ENCODE assay signal across 8 cellular contexts in genomic region chr16:31032736-31033708, GRCh38. TPM values are rescaled to one million over a fixed set of nuclear protein-coding genes. Genes with fewer than 3 reads are reported as not detected.
DNase-seq lines count a peak whose midpoint lies in the region; ATAC-seq and TF ChIP-seq lines count a peak whose summit lies in the region.

TSS of gene STX4 (plus strand) at chr16:31033558. CDS start at chr16:31033806, 248 bp downstream.

- TF ChIP-seq POLR2A in prostate gland (IDR thresholded peaks at IDR 0.05), result peak; percentile 58

- DNase-seq in GM13977 (ENCODE audit: low spot score) (peak; percentile 96), NCI-H1694 (lab: John Stamatoyannopoulos, UW) (peak; percentile 86), T-helper 17 cell (peak; percentile 95 to 97 (median 97)), amygdala (lab: John Stamatoyannopoulos, UW) (peak; percentile 89 to 100 (median 96)), left ventricle myocardium inferior (peak; percentile 98), prostate gland (ENCODE audit: low spot score) (peak; percentile 96)

- H3K4me1 ChIP-seq in left ventricle myocardium inferior, result peaks cover 41% of the 10 kb centered on the region
- peaks cover 5% of the 10 kb centered on the region for H3K4me1 ChIP-seq in prostate gland (replicated peaks)
- H3K4me1 ChIP-seq in urinary bladder (ENCODE audit: insufficient read depth), result no peaks in the 10 kb centered on the region

- H3K4me3 Mint-ChIP-seq in T-helper 17 cell, result peak within 1 kb of the TSS; percentile 99

- peak within 1 kb of the TSS; percentile 89 for H3K27ac Mint-ChIP-seq in T-helper 17 cell

- WGBS in prostate gland, result under 1% methylated on average over 69 of the region's 75 CpGs
- under 1% methylated on average over 75 of the region's 75 CpGs for WGBS in urinary bladder

- H3K4me3 ChIP-seq in left ventricle myocardium inferior (peak within 1 kb of the TSS; percentile 92), prostate gland (peak within 1 kb of the TSS; percentile 56 to 97), urinary bladder (ENCODE audit: low read depth, low read length) (peak within 1 kb of the TSS; percentile 90)

- intact Hi-C loops in left ventricle myocardium inferior (cut with micrococcal nuclease) (loop anchor here (5.0 kb wide), 1 partner anchor 39 kb away; the partner anchor contains the start of genes ZNF646 and ZNF668), prostate gland (cut with DNase I) (loop anchor here (2.0 to 5.0 kb wide), 5 partner anchors 36 to 424 kb away; partner anchors contain the start of genes ARMC5, FUS, HSD3B7 and ZNF646)

- H3K27ac ChIP-seq in left ventricle myocardium inferior (replicated peaks), result peak within 1 kb of the TSS; percentile 92
- H3K27ac ChIP-seq in prostate gland, result peak within 1 kb of the TSS; percentile 88 to 92
- peak within 1 kb of the TSS; percentile 88 for H3K27ac ChIP-seq in urinary bladder (ENCODE audit: low read depth)

- TF ChIP-seq CTCF in GM13977 (IDR thresholded peaks at IDR 0.05; ENCODE audit: extremely low read depth, insufficient read depth, missing control alignments), result no peak
- no peak for TF ChIP-seq CTCF in left ventricle myocardium inferior (IDR thresholded peaks at IDR 0.05; ENCODE audit: borderline replicate concordance)
- TF ChIP-seq CTCF in prostate gland (IDR thresholded peaks at IDR 0.05), result peak in 2 of 4 experiments; percentile 25 to 30

- peaks cover 4% of the 10 kb centered on the region for H3K36me3 Mint-ChIP-seq in T-helper 17 cell (ENCODE audit: low read depth)

- no peaks in the 10 kb centered on the region for H3K9me3 ChIP-seq in T-helper 17 cell (ENCODE audit: control insufficient read depth, low read length, poor library complexity, severe bottlenecking)
- no peaks in the 10 kb centered on the region for H3K9me3 ChIP-seq in left ventricle myocardium inferior (replicated peaks)
- H3K9me3 ChIP-seq in prostate gland, result no peaks in the 10 kb centered on the region

- in situ Hi-C loops in GM13977 (cut with MboI; ENCODE audit: low pct_unique_long_range_greater_than_20kb, low sequenced_read_pairs, unreplicated experiment), result no loop called here

- H3K27me3 Mint-ChIP-seq in T-helper 17 cell, result no peaks in the 10 kb centered on the region

- H3K4me1 Mint-ChIP-seq in T-helper 17 cell, result peaks cover 13% of the 10 kb centered on the region

- H3K27me3 ChIP-seq in left ventricle myocardium inferior (ENCODE audit: low read depth) (no peaks in the 10 kb centered on the region), prostate gland (replicated peaks; ENCODE audit: insufficient read depth) (no peaks in the 10 kb centered on the region)

- peaks cover 30% of the 10 kb centered on the region for H3K36me3 ChIP-seq in left ventricle myocardium inferior
- H3K36me3 ChIP-seq in prostate gland, result no peaks in the 10 kb centered on the region
- H3K36me3 ChIP-seq in urinary bladder (ENCODE audit: insufficient read depth), result no peaks in the 10 kb centered on the region

- ATAC-seq in HG02884 (IDR thresholded peaks at IDR 0.05; ENCODE audit: unreplicated experiment) (peak; percentile 78), T-helper 17 cell (peak; percentile 85)

RNA-seq across cellular contexts. Expression of gene STX4, which starts in this region (rescaled TPM):
- 10 to 100 TPM; 72.0 to 72.1 TPM for total RNA-seq in T-helper 17 cell
- total RNA-seq in left ventricle myocardium inferior, result 43.1 TPM
- 10 to 100 TPM; 40.7 to 51.7 TPM for total RNA-seq in prostate gland
- 18.0 TPM for total RNA-seq in urinary bladder
- polyA plus RNA-seq in urinary bladder, result 68.2 TPM

Comparison
In these comparisons a context has a peak if more than half of its experiments do, and no peak if none do; other contexts are left out.
1. Peak in every context shown above with its lines: DNase-seq, ATAC-seq, H3K4me3 ChIP-seq and H3K27ac ChIP-seq.